ENCODE assay signal across 1 cellular context in the genomic region with DNA sequence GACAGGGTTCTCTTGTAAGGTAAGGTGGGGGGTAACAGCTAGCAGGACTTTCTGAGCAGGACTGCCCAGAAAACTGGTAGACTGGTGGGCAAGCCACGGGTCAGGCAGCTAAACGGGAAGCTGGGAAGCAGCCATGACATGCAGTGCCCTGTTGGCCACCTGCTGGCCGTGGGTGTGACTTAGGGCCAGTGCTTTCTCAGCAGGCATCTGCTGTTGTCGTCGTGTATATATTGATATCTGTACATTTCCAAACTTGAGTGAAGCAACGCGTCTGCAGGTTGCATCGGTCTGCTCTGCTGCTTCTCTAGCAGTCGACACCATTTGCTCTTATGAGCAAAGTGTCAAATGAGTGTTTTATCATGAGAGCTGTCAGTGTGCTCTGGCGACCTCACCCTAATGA.
TF ChIP-seq lines count a peak whose summit lies in the region.

No MANE protein-coding gene starts in this region.

TF ChIP-seq in SK-N-SH, 30 proteins besides CTCF, POLR2A, EP300 and RAD21:
- TF ChIP-seq SMC3 (IDR thresholded peaks at IDR 0.05; ENCODE audit: low read depth, low read length) (peak; percentile 32; the same call in 1 of the 2 replicates), EZH2phosphoT487 (IDR thresholded peaks at IDR 0.05; ENCODE audit: borderline replicate concordance, low read depth) (no peak)
TF ChIP-seq in SK-N-SH: peak in this region for 1.
